In genomic region chr2:203501870-203502269, GRCh38 we compare ENCODE assay signal across 23 cellular contexts. TPM values are rescaled to one million over a fixed set of nuclear protein-coding genes. Genes with fewer than 3 reads are reported as not detected.
DNase-seq lines count a peak whose midpoint lies in the region; ATAC-seq, FAIRE-seq and TF ChIP-seq lines count a peak whose summit lies in the region.
"Had no signal": no experiment of that assay in that cellular context is flagged by ENCODE, and none has a peak within 500 bp of the region (broad histone marks: within the 10 kb centered on the region; RNA-seq: fewer than 3 reads in every experiment).

No MANE protein-coding gene starts in this region.

- peaks cover 0 to 3% (median 2%) of the 10 kb centered on the region in 3 donors for H3K27me3 Mint-ChIP-seq in CD14-positive monocyte (ENCODE audit: low read depth in 3 of 3)
- H3K27me3 Mint-ChIP-seq in chondrocyte (ENCODE audit: low read depth): no peaks in the 10 kb centered on the region

- intact Hi-C loops in CD14-positive monocyte (cut with micrococcal nuclease): no loop called here
- intact Hi-C loops in testis (cut with DNase I; ENCODE audit: low total_unique reads): no loop called here
- intact Hi-C loops in sigmoid colon (cut with DNase I): no loop called here

- H3K27me3 ChIP-seq in testis: no peaks in the 10 kb centered on the region
- no peaks in the 10 kb centered on the region for H3K27me3 ChIP-seq in sigmoid colon

- no peak overlapping the region for H3K4me3 ChIP-seq in testis
- no peak overlapping the region for H3K4me3 ChIP-seq in sigmoid colon

- no peak for TF ChIP-seq EP300 in sigmoid colon (IDR thresholded peaks at IDR 0.05)

- TF ChIP-seq POLR2A in GM12892 (IDR thresholded peaks at IDR 0.05; ENCODE audit: low read depth, low read length): no peak
- no peak for TF ChIP-seq POLR2A in testis (IDR thresholded peaks at IDR 0.05)
- no peak for TF ChIP-seq POLR2A in sigmoid colon (IDR thresholded peaks at IDR 0.05)

- H3K27ac Mint-ChIP-seq in CD14-positive monocyte: peak overlapping the region; percentile 64 to 92 (median 89)
- peak overlapping the region; percentile 27 for H3K27ac Mint-ChIP-seq in chondrocyte (ENCODE audit: unreplicated experiment)

- peaks cover 36% of the 10 kb centered on the region for H3K4me1 Mint-ChIP-seq in CD14-positive monocyte
- peaks cover 37% of the 10 kb centered on the region for H3K4me1 Mint-ChIP-seq in chondrocyte (ENCODE audit: low read depth)

- peaks cover 10% of the 10 kb centered on the region for H3K4me1 ChIP-seq in testis
- H3K4me1 ChIP-seq in sigmoid colon: peaks cover 0 to 20% (median 9%) of the 10 kb centered on the region in 4 donors

- FAIRE-seq in GM12892 (lab: Jason Lieb, UNC): peak; percentile 69
- FAIRE-seq: HTR-8/SVneo had no signal

- H3K4me3 Mint-ChIP-seq in CD14-positive monocyte (no peak overlapping the region), chondrocyte (ENCODE audit: unreplicated experiment) (no peak overlapping the region)

- H3K9me3 ChIP-seq in testis: no peaks in the 10 kb centered on the region
- no peaks in the 10 kb centered on the region for H3K9me3 ChIP-seq in sigmoid colon

- 31 to 65% methylated on average over 1 of the region's 1 CpG for WGBS in testis, 2 donors
- WGBS in sigmoid colon, 2 donors: 76 to 97% methylated on average over 1 of the region's 1 CpG

- DNase-seq in CD14-positive monocyte (ENCODE audit: low spot score) (no peak), GM12892 (ENCODE audit: insufficient read length) (no peak), chondrocyte (ENCODE audit: low spot score) (no peak), testis (peak; percentile 64), AG08396 (ENCODE audit: low spot score) (no peak), sigmoid colon (no peak), dedifferentiated amniotic fluid mesenchymal stem cell (ENCODE audit: extremely low spot score) (no peak)
- DNase-seq: EL; GOT3; HCEC 1CT; KG1; NCI-H1105; NCI-H146; NCI-H2029 treated with DMSO at 0.1 percent for 48 hours; NCI-H226; NCI-H524; NCI-H774; NK-92 treated with Interleukin-12 subunit alpha and Interleukin-12 subunit beta, amount 100 ng/mL, for 24 hours; PC-3; SHP77 had no signal

- H3K27ac ChIP-seq in testis: no peak overlapping the region
- no peak overlapping the region for H3K27ac ChIP-seq in sigmoid colon
- H3K27ac ChIP-seq: C4-2B had no signal

- peaks cover 13 to 16% of the 10 kb centered on the region in 2 donors for H3K36me3 Mint-ChIP-seq in CD14-positive monocyte
- H3K36me3 Mint-ChIP-seq in chondrocyte (ENCODE audit: low read depth): peaks cover 6% of the 10 kb centered on the region

- ATAC-seq in HG02642 (IDR thresholded peaks at IDR 0.05; ENCODE audit: poor library complexity, unreplicated experiment): no peak
- ATAC-seq: PC-3 had no signal

- H3K9me3 Mint-ChIP-seq in CD14-positive monocyte (peaks cover 8 to 30% (median 16%) of the 10 kb centered on the region in 7 donors), chondrocyte (ENCODE audit: low read depth) (no peaks in the 10 kb centered on the region)

- TF ChIP-seq CTCF in CD14-positive monocyte (IDR thresholded peaks at IDR 0.05) (no peak), chondrocyte (IDR thresholded peaks at IDR 0.05) (no peak), testis (IDR thresholded peaks at IDR 0.05) (no peak), sigmoid colon (IDR thresholded peaks at IDR 0.05) (no peak)

- no peaks in the 10 kb centered on the region for H3K36me3 ChIP-seq in testis (ENCODE audit: low read depth, missing control alignments)
- no peaks in the 10 kb centered on the region for H3K36me3 ChIP-seq in sigmoid colon

RNA-seq across cellular contexts. Expression of gene RAPH1, which starts 33.2 kb away (rescaled TPM):
- polyA plus RNA-seq in CD14-positive monocyte (1 to 10 TPM; 4.5 to 5.1 TPM), testis (ENCODE audit: insufficient read depth, low read depth, low replicate concordance) (22.1 TPM), sigmoid colon (1 to 10 TPM; 4.8 to 7.9 (median 7.4) TPM)
- polyA plus RNA-seq in GM12892 (2012; ENCODE audit: missing spikeins): 0.08 TPM
- total RNA-seq in chondrocyte (58.9 to 71.6 TPM (median 71.5 TPM) in 3 replicates), testis (10 to 100 TPM; 31.1 to 36.5 TPM), sigmoid colon (10 to 100 TPM; 11.8 to 19.9 (median 14.4) TPM)
